In the genomic region with DNA sequence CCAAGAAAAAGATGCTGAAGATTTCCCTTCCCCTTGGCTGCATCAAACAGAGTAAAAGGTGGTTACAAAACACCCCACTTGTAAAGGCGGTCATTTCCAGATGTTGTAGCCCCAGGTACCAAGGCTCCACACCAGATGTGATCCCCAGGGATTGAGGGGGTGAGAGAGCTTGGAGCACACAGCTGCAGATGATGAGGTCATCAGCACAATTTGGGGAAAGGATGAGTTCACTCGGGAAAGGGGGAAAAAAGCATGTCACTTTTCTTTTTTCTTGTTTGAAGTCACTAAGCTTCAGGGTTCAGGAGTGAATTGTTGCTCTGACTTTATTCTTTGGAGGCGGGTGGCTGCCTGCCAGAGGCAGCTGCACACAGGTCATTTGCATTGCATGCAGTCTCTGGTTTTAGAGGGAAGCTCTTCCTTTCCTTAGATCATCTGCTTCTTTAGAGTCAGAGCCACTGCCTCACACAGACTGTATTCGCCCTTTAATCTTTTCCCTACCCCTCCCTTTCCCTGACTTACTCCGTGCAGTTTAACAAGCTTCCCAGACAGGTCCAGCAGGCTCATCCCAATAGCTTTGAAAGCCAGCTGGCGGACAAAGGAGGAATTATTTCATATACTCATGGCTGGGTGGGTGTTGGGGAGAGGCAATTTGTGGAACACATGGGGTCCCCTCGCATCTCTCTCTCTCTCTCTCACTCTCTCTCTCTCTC, we compare ENCODE assay signal across 12 cellular contexts.
DNase-seq lines count a peak whose midpoint lies in the region; FAIRE-seq and TF ChIP-seq lines count a peak whose summit lies in the region.
"Had no signal": no experiment of that assay in that cellular context is flagged by ENCODE, and none has a peak within 500 bp of the region (broad histone marks: within the 10 kb centered on the region; RNA-seq: fewer than 3 reads in every experiment).

No MANE protein-coding gene starts in this region.

- TF ChIP-seq CTCF in fibroblast of villous mesenchyme (IDR thresholded peaks at IDR 0.05; ENCODE audit: insufficient read depth, low read depth, low read length): no peak

- no peaks in the 10 kb centered on the region for H3K36me3 ChIP-seq in small intestine (ENCODE audit: control insufficient read depth in 2 of 2, insufficient read depth in 2 of 2, low read length in 2 of 2)

- peak; percentile 61 for DNase-seq in activated CD4-positive, alpha-beta T cell treated with anti-CD3 and anti-CD28 coated beads, Interleukin-2, amount 10 ng/mL, durations not matched to agents 24 days and 14 days
- DNase-seq in activated CD4-positive, alpha-beta T cell treated with anti-CD3 and anti-CD28 coated beads, Interleukin-2, amount 50 U/mL, for 48 hours: no peak
- peak; percentile 93 to 94 for DNase-seq in NCI-H526 (lab: John Stamatoyannopoulos, UW)
- peak; percentile 11 for DNase-seq in fibroblast of villous mesenchyme (ENCODE audit: low read depth)
- DNase-seq in small intestine: peak; percentile 42
- no peak for DNase-seq in T-helper 1 cell
- no peak for DNase-seq in NCI-H1417 (lab: John Stamatoyannopoulos, UW)
- no peak for DNase-seq in AML-193 (lab: John Stamatoyannopoulos, UW)
- DNase-seq: activated CD4-positive, alpha-beta T cell treated with anti-CD3 and anti-CD28 coated beads, Interleukin-2, amount 50 U/mL, for 1 hour; MM.1S; stimulated activated naive CD8-positive, alpha-beta T cell treated with anti-CD3 and anti-CD28 coated beads, Interleukin-15, Interleukin-2, amounts not matched to agents 100 U/mL and 50 U/mL, for 24 hours had no signal

- no peak overlapping the region for H3K4me3 Mint-ChIP-seq in activated CD4-positive, alpha-beta T cell treated with anti-CD3 and anti-CD28 coated beads, Interleukin-2, amount 10 ng/mL, durations not matched to agents 24 days and 14 days

- H3K36me3 Mint-ChIP-seq in activated CD4-positive, alpha-beta T cell treated with anti-CD3 and anti-CD28 coated beads, Interleukin-2, amount 10 ng/mL, durations not matched to agents 24 days and 14 days (ENCODE audit: low read depth): peaks cover 16% of the 10 kb centered on the region

- H3K27me3 ChIP-seq in small intestine (ENCODE audit: control insufficient read depth in 2 of 2, insufficient read depth in 2 of 2, low read length in 2 of 2): peaks cover 0 to 2% of the 10 kb centered on the region in 2 donors

- peaks cover 31% of the 10 kb centered on the region for H3K4me1 Mint-ChIP-seq in activated CD4-positive, alpha-beta T cell treated with anti-CD3 and anti-CD28 coated beads, Interleukin-2, amount 10 ng/mL, durations not matched to agents 24 days and 14 days

- no peaks in the 10 kb centered on the region for H3K27me3 Mint-ChIP-seq in activated CD4-positive, alpha-beta T cell treated with anti-CD3 and anti-CD28 coated beads, Interleukin-2, amount 10 ng/mL, durations not matched to agents 24 days and 14 days

- H3K4me1 ChIP-seq in small intestine (ENCODE audit: control insufficient read depth in 2 of 2, insufficient read depth in 1 of 2, low read depth in 1 of 2, low read length in 1 of 2): no peaks in the 10 kb centered on the region

- H3K27ac Mint-ChIP-seq in activated CD4-positive, alpha-beta T cell treated with anti-CD3 and anti-CD28 coated beads, Interleukin-2, amount 10 ng/mL, durations not matched to agents 24 days and 14 days: no peak overlapping the region

- intact Hi-C loops in activated CD4-positive, alpha-beta T cell treated with anti-CD3 and anti-CD28 coated beads, Interleukin-2, amount 10 ng/mL, durations not matched to agents 24 days and 14 days (cut with micrococcal nuclease): no loop called here

- WGBS in small intestine, 3 donors: 16 to 38% (median 25%) methylated on average over 7 of the region's 7 CpGs

- H3K9me3 ChIP-seq in small intestine (ENCODE audit: control insufficient read depth, low read depth): no peaks in the 10 kb centered on the region

- peaks cover 20% of the 10 kb centered on the region for H3K9me3 Mint-ChIP-seq in activated CD4-positive, alpha-beta T cell treated with anti-CD3 and anti-CD28 coated beads, Interleukin-2, amount 10 ng/mL, durations not matched to agents 24 days and 14 days

- no peak overlapping the region for H3K27ac ChIP-seq in small intestine (ENCODE audit: low read depth in 1 of 2, low read length in 1 of 2)

- FAIRE-seq in small intestine (lab: Jason Lieb, UNC): no peak
- FAIRE-seq: endothelial cell of umbilical vein had no signal

- H3K4me3 ChIP-seq in fibroblast of villous mesenchyme (ENCODE audit: low read depth, low read length) (no peak overlapping the region), small intestine (ENCODE audit: low read depth in 1 of 2, low read length in 2 of 2) (no peak overlapping the region)

Comparison
In these comparisons a context has a peak if more than half of its experiments do, and no peak if none do; other contexts are left out.
1. DNase-seq: peak in activated CD4-positive, alpha-beta T cell treated with anti-CD3 and anti-CD28 coated beads, Interleukin-2, amount 10 ng/mL, durations not matched to agents 24 days and 14 days (single experiment), NCI-H526 (2 of 2), fibroblast of villous mesenchyme (single experiment) and small intestine (single experiment); none in activated CD4-positive, alpha-beta T cell treated with anti-CD3 and anti-CD28 coated beads, Interleukin-2, amount 50 U/mL, for 48 hours (0 of 2), T-helper 1 cell (0 of 5), NCI-H1417 (0 of 3) and AML-193 (0 of 2).